16 cellular contexts compared by ENCODE assay signal in the genomic region with DNA sequence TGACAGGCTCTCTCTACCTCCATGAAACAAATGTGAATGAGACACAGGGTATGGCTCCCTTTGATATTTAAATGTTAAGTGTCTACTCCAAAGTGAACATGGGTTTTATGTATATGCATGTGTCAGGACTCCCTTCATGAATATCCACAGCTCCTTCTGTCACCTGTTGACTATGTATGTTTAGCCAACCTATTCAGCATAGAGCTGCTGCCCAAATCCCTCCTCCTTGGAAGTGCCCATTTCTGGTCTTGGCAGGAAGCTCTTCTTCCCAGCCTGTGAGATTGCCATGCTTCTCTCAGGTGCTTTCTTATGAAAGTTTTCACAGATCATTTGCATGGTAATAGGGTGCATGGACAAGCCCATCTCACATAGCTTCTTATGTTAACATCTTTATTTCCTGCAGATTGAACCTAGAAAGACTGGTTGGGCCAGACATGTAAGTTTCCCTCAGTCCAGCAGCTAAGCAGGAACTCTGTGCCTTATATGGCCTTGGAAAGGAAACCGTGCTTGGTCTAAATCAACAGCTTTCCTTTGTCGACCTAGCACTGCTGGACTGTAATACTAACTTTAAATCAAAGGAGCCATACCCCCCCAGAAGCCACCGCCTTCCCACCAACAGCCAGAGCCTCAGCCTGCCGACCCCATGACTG.
DNase-seq lines count a peak whose midpoint lies in the region; ATAC-seq and TF ChIP-seq lines count a peak whose summit lies in the region.
"Had no signal": no experiment of that assay in that cellular context is flagged by ENCODE, and none has a peak within 500 bp of the region (broad histone marks: within the 10 kb centered on the region; RNA-seq: fewer than 3 reads in every experiment).

No MANE protein-coding gene starts in this region.

- no peaks in the 10 kb centered on the region for H3K36me3 ChIP-seq in esophagus squamous epithelium
- H3K36me3 ChIP-seq in prostate gland, result no peaks in the 10 kb centered on the region

- H3K4me3 ChIP-seq in esophagus squamous epithelium (no peak overlapping the region), prostate gland (no peak overlapping the region)

- H3K27ac ChIP-seq in esophagus squamous epithelium (peak overlapping the region; percentile 16 to 82 (median 78)), prostate gland (peak overlapping the region; percentile 54 to 68)
- H3K27ac ChIP-seq: 22Rv1 had no signal

- H3K9me3 ChIP-seq in esophagus squamous epithelium, result no peaks in the 10 kb centered on the region
- no peaks in the 10 kb centered on the region for H3K9me3 ChIP-seq in prostate gland

- ATAC-seq in stimulated activated memory B cell treated with anti-CD40 and anti-IgM and Interleukin-4, amounts not matched to agents 10 μg/mL and 1 μg/mL and 100 μg/mL, for 72 hours, result no peak
- ATAC-seq: PC-3 had no signal

- TF ChIP-seq POLR2A in esophagus squamous epithelium (IDR thresholded peaks at IDR 0.05), result no peak
- no peak for TF ChIP-seq POLR2A in prostate gland (IDR thresholded peaks at IDR 0.05)

- peaks cover 16% of the 10 kb centered on the region for H3K36me3 Mint-ChIP-seq in stimulated activated memory B cell treated with anti-CD40 and anti-IgM and Interleukin-4, amounts not matched to agents 10 μg/mL and 1 μg/mL and 100 μg/mL, for 72 hours

- H3K27me3 ChIP-seq in esophagus squamous epithelium, result peaks cover 0 to 18% (median 0%) of the 10 kb centered on the region in 4 donors
- no peaks in the 10 kb centered on the region for H3K27me3 ChIP-seq in prostate gland (replicated peaks; ENCODE audit: insufficient read depth)

- H3K9me3 Mint-ChIP-seq in stimulated activated memory B cell treated with anti-CD40 and anti-IgM and Interleukin-4, amounts not matched to agents 10 μg/mL and 1 μg/mL and 100 μg/mL, for 72 hours, result peaks cover 13% of the 10 kb centered on the region

- H3K27ac Mint-ChIP-seq in stimulated activated memory B cell treated with anti-CD40 and anti-IgM and Interleukin-4, amounts not matched to agents 10 μg/mL and 1 μg/mL and 100 μg/mL, for 72 hours, result no peak overlapping the region

- intact Hi-C loops in esophagus squamous epithelium (cut with DNase I), result no loop called here
- intact Hi-C loops in prostate gland (cut with DNase I), result no loop called here

- H3K4me1 ChIP-seq in esophagus squamous epithelium (peaks cover 0 to 27% (median 5%) of the 10 kb centered on the region in 3 donors), prostate gland (replicated peaks) (no peaks in the 10 kb centered on the region)

- 13 to 16% methylated on average over 3 to 4 of the region's 4 CpGs for WGBS in esophagus squamous epithelium, 2 donors
- WGBS in prostate gland, result 34% methylated on average over 4 of the region's 4 CpGs

- no peak overlapping the region for H3K4me3 Mint-ChIP-seq in stimulated activated memory B cell treated with anti-CD40 and anti-IgM and Interleukin-4, amounts not matched to agents 10 μg/mL and 1 μg/mL and 100 μg/mL, for 72 hours

- TF ChIP-seq CTCF in esophagus squamous epithelium (IDR thresholded peaks at IDR 0.05) (no peak), prostate gland (IDR thresholded peaks at IDR 0.05) (no peak)

- peaks cover 19% of the 10 kb centered on the region for H3K4me1 Mint-ChIP-seq in stimulated activated memory B cell treated with anti-CD40 and anti-IgM and Interleukin-4, amounts not matched to agents 10 μg/mL and 1 μg/mL and 100 μg/mL, for 72 hours

- DNase-seq in NCI-H510A treated with DMSO at 0.1 percent for 48 hours (lab: John Stamatoyannopoulos, UW), result peak; percentile 69
- DNase-seq in NCI-H510A (lab: John Stamatoyannopoulos, UW), result no peak
- DNase-seq in NCI-H526 (lab: John Stamatoyannopoulos, UW), result peak; percentile 44 to 61
- DNase-seq in esophagus squamous epithelium (lab: John Stamatoyannopoulos, UW), result no peak
- peak; percentile 81 for DNase-seq in prostate gland (ENCODE audit: low spot score)
- no peak for DNase-seq in hippocampal formation (lab: John Stamatoyannopoulos, UW)
- DNase-seq in COLO668 (lab: John Stamatoyannopoulos, UW; ENCODE audit: unreplicated experiment), result no peak
- DNase-seq: HCEC 1CT; Karpas-422; NCI-H1930; NCI-H2171 treated with DMSO at 0.1 percent for 48 hours; NCI-H524; NK-92 treated with Interleukin-12 subunit alpha and Interleukin-12 subunit beta, amount 100 ng/mL, for 24 hours; PC-3 had no signal

- H3K27me3 Mint-ChIP-seq in stimulated activated memory B cell treated with anti-CD40 and anti-IgM and Interleukin-4, amounts not matched to agents 10 μg/mL and 1 μg/mL and 100 μg/mL, for 72 hours, result no peaks in the 10 kb centered on the region

Comparison
In these comparisons a context has a peak if more than half of its experiments do, and no peak if none do; other contexts are left out.
1. DNase-seq: peak in NCI-H510A treated with DMSO at 0.1 percent for 48 hours (single experiment), NCI-H526 (2 of 2) and prostate gland (single experiment); none in NCI-H510A (single experiment), esophagus squamous epithelium (single experiment), hippocampal formation (0 of 2) and COLO668 (single experiment).